31 cellular contexts compared by ENCODE assay signal in genomic region chrX:153620576-153620975, GRCh38. TPM values are rescaled to one million over a fixed set of nuclear protein-coding genes. Genes with fewer than 3 reads are reported as not detected.
"Had no signal": no experiment of that assay in that cellular context is flagged by ENCODE, and none has a peak within 500 bp of the region (broad histone marks: within the 10 kb centered on the region; RNA-seq: fewer than 3 reads in every experiment).

No MANE protein-coding gene starts in this region.

- H3K4me2 ChIP-seq: neural progenitor cell, smooth muscle cell had no signal

- H3K9me3 ChIP-seq: left lung, lower lobe of right lung, neutrophil, right atrium auricular region, right lobe of liver, tibial nerve, uterus had no signal

- ATAC-seq: left colon; left lung; lower lobe of right lung; natural killer cell; right lobe of liver; stimulated activated memory B cell treated with anti-CD40 and anti-IgM and Interleukin-4, amounts not matched to agents 10 μg/mL and 1 μg/mL and 100 μg/mL, for 72 hours; stimulated activated naive CD8-positive, alpha-beta T cell treated with anti-CD3 and anti-CD28 coated beads, Interleukin-15, amount 100 ng/mL, for 72 hours had no signal

- H3K79me2 ChIP-seq: parathyroid adenoma had no signal

- H3K36me3 ChIP-seq: left lung, lower lobe of right lung, neural progenitor cell, neutrophil, right atrium auricular region, right lobe of liver, tibial nerve, uterus had no signal

- H2AFZ ChIP-seq: neural progenitor cell, parathyroid adenoma had no signal

- H3K4me1 ChIP-seq: left lung, lower lobe of right lung, neural progenitor cell, parathyroid adenoma, right atrium auricular region, right lobe of liver, tibial nerve, uterus had no signal

- H3K9ac ChIP-seq: neural progenitor cell, parathyroid adenoma had no signal

- DNase-seq: immature natural killer cell; kidney; left lung; lower lobe of right lung; mesendoderm; naive B cell; natural killer cell; nephron progenitor cell; occipital lobe; stimulated activated CD4-positive, alpha-beta T cell treated with anti-CD3 and anti-CD28 coated beads, Interleukin-1b, Interleukin-23, amount 100 ng/mL, for 48 hours; stimulated activated CD4-positive, alpha-beta T cell treated with anti-CD3 and anti-CD28 coated beads, Interleukin-2, amount 100 ng/mL, for 48 hours; stimulated activated CD4-positive, alpha-beta T cell treated with anti-CD3 and anti-CD28 coated beads, Interleukin-4, amount 100 ng/mL, for 4 hours; stimulated activated CD8-positive, alpha-beta memory T cell treated with anti-CD3 and anti-CD28 coated beads, Interleukin-4, amount 100 ng/mL, for 48 hours; stimulated activated naive CD4-positive, alpha-beta T cell treated with Interleukin-2 at 50 U/mL for 16 hours; stimulated activated naive CD8-positive, alpha-beta T cell treated with anti-CD3 and anti-CD28 coated beads, Interleukin-15, amount 100 ng/mL, for 72 hours; substantia nigra; uterus had no signal

- FAIRE-seq: islet of Langerhans had no signal

- H3K27me3 ChIP-seq: right atrium auricular region, right lobe of liver, uterus had no signal

- H3K4me3 ChIP-seq: left lung, lower lobe of right lung, neural progenitor cell, right atrium auricular region, right lobe of liver, smooth muscle cell, tibial nerve, uterus had no signal

- H3K27ac ChIP-seq: left lung, lower lobe of right lung, neural progenitor cell, neutrophil, parathyroid adenoma, right atrium auricular region, right lobe of liver, tibial nerve, uterus had no signal

RNA-seq across cellular contexts. Expression of gene DUSP9, which starts 26.4 kb away (rescaled TPM):
- total RNA-seq: left colon, lower lobe of right lung, mononuclear cell, natural killer cell, posterior vena cava, right atrium auricular region, skeletal muscle tissue, tibial nerve had no signal
- polyA plus RNA-seq: immature natural killer cell had no signal

RNA-seq across cellular contexts. Expression of gene PNCK, which starts 53.0 kb away (rescaled TPM):
- total RNA-seq: lower lobe of right lung, pulmonary artery endothelial cell, skeletal muscle tissue had no signal
- polyA plus RNA-seq: immature natural killer cell had no signal
